ENCODE assay signal across 17 cellular contexts in the genomic region with DNA sequence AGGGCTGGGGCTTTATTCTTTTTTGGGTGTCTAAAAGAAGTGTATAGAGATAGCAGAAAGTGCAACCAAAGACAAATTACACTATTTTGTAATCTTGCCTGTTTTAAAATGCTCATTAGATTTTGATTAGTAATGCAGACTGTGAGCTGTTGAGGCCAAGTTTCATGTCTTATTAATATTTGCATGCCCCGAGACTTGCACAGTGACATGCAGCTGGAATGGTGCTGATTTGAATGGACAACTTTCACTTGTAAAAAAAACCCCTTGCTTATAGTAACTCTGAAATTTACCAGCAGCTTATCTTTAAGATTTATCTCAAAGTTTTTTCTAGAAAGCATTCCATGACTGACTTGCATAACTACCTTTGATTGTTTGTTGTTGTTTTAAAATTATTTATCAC.
"Had no signal": no experiment of that assay in that cellular context is flagged by ENCODE, and none has a peak within 500 bp of the region (broad histone marks: within the 10 kb centered on the region; RNA-seq: fewer than 3 reads in every experiment).

No MANE protein-coding gene starts in this region.

- DNase-seq: effector memory CD4-positive, alpha-beta T cell; gastrocnemius medialis; glutamatergic neuron; immature natural killer cell; left ventricle myocardium inferior; lower lobe of right lung; mesenchymal stem cell; naive B cell; spleen; stimulated activated CD4-positive, alpha-beta T cell treated with anti-CD3 and anti-CD28 coated beads, Interleukin-15, amount 100 ng/mL, for 24 hours; stimulated activated CD4-positive, alpha-beta T cell treated with anti-CD3 and anti-CD28 coated beads, Interleukin-1b, Interleukin-23, amount 100 ng/mL, for 48 hours; stimulated activated CD4-positive, alpha-beta T cell treated with anti-CD3 and anti-CD28 coated beads, Interleukin-4, amount 100 ng/mL, for 24 hours; tibial artery; upper lobe of left lung; uterus had no signal

- ATAC-seq: gastrocnemius medialis; lower lobe of right lung; sciatic nerve; stimulated activated memory B cell treated with anti-CD40 and anti-IgM and Interleukin-4, amounts not matched to agents 10 μg/mL and 1 μg/mL and 100 μg/mL, for 72 hours had no signal
